2 cellular contexts compared by ENCODE assay signal in genomic region chr14:52873096-52873495, GRCh38.
TF ChIP-seq lines count a peak whose summit lies in the region.

No MANE protein-coding gene starts in this region.

TF ChIP-seq in H1, 55 proteins besides CTCF, POLR2A, EP300 and RAD21:
- TF ChIP-seq RFX5 (IDR thresholded peaks at IDR 0.05; ENCODE audit: borderline replicate concordance, low read depth, low read length), result no peak
- TF ChIP-seq RBBP5 (IDR thresholded peaks at IDR 0.05; ENCODE audit: borderline replicate concordance, low read depth, low read length), result no peak
- peak; percentile 62; the same call in 1 of the 2 replicates for TF ChIP-seq SP1 (IDR thresholded peaks at IDR 0.05; ENCODE audit: low read depth, low read length)
- TF ChIP-seq TEAD4 (IDR thresholded peaks at IDR 0.05; ENCODE audit: low read depth, low read length), result 0 out of 2 replicates have a peak, but pooled peaks have one; percentile 18
- TF ChIP-seq ATF3 (IDR thresholded peaks at IDR 0.05; ENCODE audit: insufficient read depth, low read depth, low read length), result no peak

TF ChIP-seq in HepG2, 621 proteins besides CTCF, POLR2A, EP300 and RAD21:
- TF ChIP-seq SAP130 (CRISPR knock-in tag; IDR thresholded peaks at IDR 0.05; ENCODE audit: low read depth) (no peak), RBM22 (optimal IDR thresholded peaks at IDR 0.05; ENCODE audit: low read length) (peak; percentile 35), ETV5 (CRISPR knock-in tag; IDR thresholded peaks at IDR 0.05; ENCODE audit: borderline replicate concordance) (no peak), ZBTB25 (CRISPR knock-in tag; IDR thresholded peaks at IDR 0.05) (no peak), ZNF558 (CRISPR knock-in tag; IDR thresholded peaks at IDR 0.05; ENCODE audit: borderline replicate concordance) (no peak), PREB (CRISPR knock-in tag; IDR thresholded peaks at IDR 0.05) (no peak)
